1 cellular context compared by ENCODE assay signal in the genomic region with DNA sequence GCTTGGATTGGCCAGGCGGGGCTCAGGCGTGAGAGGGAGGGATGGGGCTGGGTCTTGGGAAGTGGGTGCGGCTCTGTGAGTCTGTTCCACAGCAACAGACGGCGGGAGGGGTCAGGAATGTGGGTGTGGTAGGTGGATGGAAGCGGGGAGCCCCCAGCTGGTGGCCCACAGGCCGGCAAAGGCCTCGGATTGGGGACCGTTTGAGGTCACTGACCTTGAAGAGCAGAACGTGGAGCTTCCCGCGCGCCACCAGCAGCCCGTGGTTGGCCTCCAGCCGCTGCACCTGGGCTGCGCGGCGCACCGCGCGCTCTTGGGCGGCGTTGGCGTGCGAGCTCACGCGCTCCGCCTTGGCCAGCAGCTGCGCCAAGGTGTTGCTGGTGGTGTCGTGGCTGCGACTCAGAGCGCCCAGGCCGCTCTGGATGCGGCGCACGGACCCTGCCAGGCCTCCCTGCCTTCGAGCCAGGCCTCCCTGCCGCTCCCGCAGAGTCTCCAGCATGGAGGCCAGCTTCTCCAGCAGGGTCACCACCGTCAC.
TF ChIP-seq lines count a peak whose summit lies in the region.

No MANE protein-coding gene starts in this region.

TF ChIP-seq in IMR-90, 13 proteins besides CTCF, POLR2A, EP300 and RAD21:
- TF ChIP-seq RFX5 (IDR thresholded peaks at IDR 0.05; ENCODE audit: low read depth, low read length), result no peak
- TF ChIP-seq ELK1 (IDR thresholded peaks at IDR 0.05; ENCODE audit: borderline replicate concordance, low read depth, low read length), result no peak
- TF ChIP-seq NFE2L2 (IDR thresholded peaks at IDR 0.05; ENCODE audit: low read depth, low read length), result no peak
- no peak for TF ChIP-seq MAFK (IDR thresholded peaks at IDR 0.05; ENCODE audit: low read depth, low read length)
- TF ChIP-seq CEBPB (IDR thresholded peaks at IDR 0.05; ENCODE audit: low read depth, low read length), result no peak
- TF ChIP-seq SMC3 (IDR thresholded peaks at IDR 0.05; ENCODE audit: low read depth, low read length), result no peak
- TF ChIP-seq, protein P1, sequence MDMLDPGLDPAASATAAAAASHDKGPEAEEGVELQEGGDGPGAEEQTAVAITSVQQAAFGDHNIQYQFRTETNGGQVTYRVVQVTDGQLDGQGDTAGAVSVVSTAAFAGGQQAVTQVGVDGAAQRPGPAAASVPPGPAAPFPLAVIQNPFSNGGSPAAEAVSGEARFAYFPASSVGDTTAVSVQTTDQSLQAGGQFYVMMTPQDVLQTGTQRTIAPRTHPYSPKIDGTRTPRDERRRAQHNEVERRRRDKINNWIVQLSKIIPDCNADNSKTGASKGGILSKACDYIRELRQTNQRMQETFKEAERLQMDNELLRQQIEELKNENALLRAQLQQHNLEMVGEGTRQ (IDR thresholded peaks at IDR 0.05; ENCODE audit: low read depth, low read length), result no peak
- no peak for TF ChIP-seq MAZ (IDR thresholded peaks at IDR 0.05; ENCODE audit: borderline replicate concordance, low read depth, low read length)
- no peak for TF ChIP-seq FOS (IDR thresholded peaks at IDR 0.05; ENCODE audit: low read depth, low read length)
- no peak for TF ChIP-seq BHLHE40 (IDR thresholded peaks at IDR 0.05; ENCODE audit: low read depth, low read length)
- TF ChIP-seq MXI1 (IDR thresholded peaks at IDR 0.05; ENCODE audit: borderline replicate concordance, low read depth, low read length), result no peak; the same call in 1 of the 2 replicates
- no peak for TF ChIP-seq CHD1 (IDR thresholded peaks at IDR 0.05; ENCODE audit: low read depth, low read length)
- TF ChIP-seq RCOR1 (IDR thresholded peaks at IDR 0.05; ENCODE audit: insufficient replicate concordance, low read length), result no peak
